In genomic region chr5:88880196-88880595, GRCh38 we compare ENCODE assay signal across 9 cellular contexts. TPM values are rescaled to one million over a fixed set of nuclear protein-coding genes. Genes with fewer than 3 reads are reported as not detected.
DNase-seq lines count a peak whose midpoint lies in the region; ATAC-seq and TF ChIP-seq lines count a peak whose summit lies in the region.
"Had no signal": no experiment of that assay in that cellular context is flagged by ENCODE, and none has a peak within 500 bp of the region (broad histone marks: within the 10 kb centered on the region; RNA-seq: fewer than 3 reads in every experiment).

No MANE protein-coding gene starts in this region.

- H3K4me1 ChIP-seq in Karpas-422 (ENCODE audit: low read length) (peaks cover 63% of the 10 kb centered on the region), ascending aorta (peaks cover 0 to 3% of the 10 kb centered on the region in 2 donors), mesodermal cell (ENCODE audit: control insufficient read depth, insufficient read depth, low read length, poor library complexity, severe bottlenecking) (peaks cover 5% of the 10 kb centered on the region), suprapubic skin (peaks cover 19% of the 10 kb centered on the region), foreskin keratinocyte (no peaks in the 10 kb centered on the region)

- WGBS in mesodermal cell (ENCODE audit: insufficient coverage in 2 of 2), 2 experiments: no CpG with 5 or more reads among the region's 1 CpG
- WGBS in suprapubic skin: 67% methylated on average over 1 of the region's 1 CpG

- peak overlapping the region; percentile 86 for H3K9ac ChIP-seq in Karpas-422 (ENCODE audit: low read length)

- no peak overlapping the region for H2AFZ ChIP-seq in Karpas-422 (ENCODE audit: low read length)

- H3K4me3 ChIP-seq in Karpas-422 (ENCODE audit: low read length) (peak overlapping the region; percentile 94), ascending aorta (peak overlapping the region; percentile 75 to 83), mesodermal cell (ENCODE audit: extremely low read depth, insufficient read depth, low read length, poor library complexity, severe bottlenecking) (peak overlapping the region; percentile 55), suprapubic skin (peak overlapping the region; percentile 55)

- H3K36me3 ChIP-seq in Karpas-422 (ENCODE audit: insufficient read depth, low read length) (no peaks in the 10 kb centered on the region), ascending aorta (no peaks in the 10 kb centered on the region), mesodermal cell (ENCODE audit: control insufficient read depth, insufficient read depth, low read length) (no peaks in the 10 kb centered on the region), suprapubic skin (no peaks in the 10 kb centered on the region)

- H3K27me3 ChIP-seq in Karpas-422 (ENCODE audit: low read length): no peaks in the 10 kb centered on the region
- no peaks in the 10 kb centered on the region for H3K27me3 ChIP-seq in ascending aorta
- H3K27me3 ChIP-seq in suprapubic skin: no peaks in the 10 kb centered on the region
- peaks cover 18% of the 10 kb centered on the region for H3K27me3 ChIP-seq in foreskin keratinocyte

- H3K79me2 ChIP-seq in Karpas-422 (ENCODE audit: low read length): peaks cover 84% of the 10 kb centered on the region

- intact Hi-C loops in ascending aorta (cut with DNase I): loop anchor here (5.0 to 10.0 kb wide), 7 partner anchors 207 to 1525 kb away; partner anchors contain the start of gene CETN3

- TF ChIP-seq POLR2A in suprapubic skin (IDR thresholded peaks at IDR 0.05): no peak

- peak overlapping the region; percentile 91 for H3K27ac ChIP-seq in Karpas-422 (ENCODE audit: low read length)
- peak overlapping the region; percentile 66 to 95 for H3K27ac ChIP-seq in ascending aorta
- H3K27ac ChIP-seq in mesodermal cell (ENCODE audit: low read depth, low read length, severe bottlenecking): no peak overlapping the region
- no peak overlapping the region for H3K27ac ChIP-seq in suprapubic skin
- no peak overlapping the region for H3K27ac ChIP-seq in foreskin keratinocyte

- TF ChIP-seq CTCF in ascending aorta (IDR thresholded peaks at IDR 0.05): no peak
- TF ChIP-seq CTCF in suprapubic skin (IDR thresholded peaks at IDR 0.05): no peak
- no peak for TF ChIP-seq CTCF in foreskin keratinocyte (conservative IDR thresholded peaks at IDR 0.05)

- no peaks in the 10 kb centered on the region for H4K20me1 ChIP-seq in Karpas-422 (ENCODE audit: insufficient read depth, low read depth, low read length)

- H3K9me3 ChIP-seq in Karpas-422 (ENCODE audit: low read length) (no peaks in the 10 kb centered on the region), ascending aorta (no peaks in the 10 kb centered on the region), mesodermal cell (ENCODE audit: control insufficient read depth, low read length) (no peaks in the 10 kb centered on the region), suprapubic skin (no peaks in the 10 kb centered on the region)

- no peak for TF ChIP-seq EP300 in suprapubic skin (IDR thresholded peaks at IDR 0.05)

- no peak for ATAC-seq in foreskin keratinocyte
- ATAC-seq: activated naive CD4-positive, alpha-beta T cell treated with anti-CD3 and anti-CD28 coated beads, Interleukin-2, amount 50 U/mL, for 72 hours had no signal

- peak overlapping the region; percentile 98 for H3K4me2 ChIP-seq in Karpas-422 (ENCODE audit: low read depth, low read length, poor library complexity, severe bottlenecking)

- DNase-seq in Karpas-422 (peak; percentile 67), ascending aorta (ENCODE audit: low spot score in 2 of 2) (no peak), suprapubic skin (ENCODE audit: low spot score in 2 of 2) (no peak), NCI-H345 (lab: John Stamatoyannopoulos, UW) (no peak), NCI-H1092 treated with DMSO at 0.1 percent for 48 hours (lab: John Stamatoyannopoulos, UW) (no peak), foreskin keratinocyte (no peak)
- DNase-seq: activated CD8-positive, alpha-beta memory T cell treated with anti-CD3 and anti-CD28 coated beads for 24 hours had no signal

- no peaks in the 10 kb centered on the region for H3K9me2 ChIP-seq in Karpas-422 (replicated peaks; ENCODE audit: insufficient read depth, low read length)

RNA-seq across cellular contexts. Expression of gene MEF2C, which starts 2.8 kb away (rescaled TPM):
- 105 and 171 TPM in 2 replicates for total RNA-seq in Karpas-422 (2014; rRNA removed; shearing (Covaris generic); ENCODE audit: low replicate concordance)
- total RNA-seq in ascending aorta (138 TPM), suprapubic skin (10 to 100 TPM in 2 of 4 donors, 1 to 10 TPM in 2; 5.9 to 15.9 (median 10.1) TPM), foreskin keratinocyte (0.41 and 0.56 TPM in 2 replicates)
- polyA plus RNA-seq in mesodermal cell (2013, experiment 1 of 2): 42.0 TPM
- 35.9 TPM for polyA plus RNA-seq in mesodermal cell (2013, experiment 2 of 2)
- 0.09 TPM in 2 replicates for polyA plus RNA-seq in foreskin keratinocyte

Comparison
In these comparisons a context has a peak if more than half of its experiments do, and no peak if none do; other contexts are left out.
1. H3K27ac ChIP-seq: peak in Karpas-422 (single experiment) and ascending aorta (2 of 2); none in mesodermal cell (single experiment), suprapubic skin (single experiment) and foreskin keratinocyte (single experiment).
2. Peak in every context shown above with its lines, with median percentiles within 50 percentile points of each other: H3K4me3 ChIP-seq.